Comparison of ENCODE assay signal across 8 cellular contexts in genomic region chr18:59268722-59269562, GRCh38. TPM values are rescaled to one million over a fixed set of nuclear protein-coding genes. Genes with fewer than 3 reads are reported as not detected.
DNase-seq lines count a peak whose midpoint lies in the region; ATAC-seq and TF ChIP-seq lines count a peak whose summit lies in the region.

No MANE protein-coding gene starts in this region.

- DNase-seq in 8988T (peak; percentile 73), GM13977 (ENCODE audit: low spot score) (peak; percentile 89), NCI-H146 (lab: John Stamatoyannopoulos, UW) (peak; percentile 82), left lobe of liver (ENCODE audit: low spot score) (no peak), thoracic aorta (ENCODE audit: low spot score) (no peak), NCI-H1436 treated with DMSO at 0.1 percent for 48 hours (lab: John Stamatoyannopoulos, UW) (no peak), cortex of kidney (lab: John Stamatoyannopoulos, UW) (no peak)

- H3K27ac Mint-ChIP-seq in activated naive CD8-positive, alpha-beta T cell, result no peak overlapping the region

- ATAC-seq in left lobe of liver (peak; percentile 60), thoracic aorta (ENCODE audit: insufficient number of reproducible peaks, low FRiP score, low read depth) (no peak)

- H3K27me3 ChIP-seq in thoracic aorta (replicated peaks; ENCODE audit: insufficient read depth), result peaks cover 37% of the 10 kb centered on the region

- no peaks in the 10 kb centered on the region for H3K9me3 ChIP-seq in thoracic aorta

- H3K4me1 Mint-ChIP-seq in activated naive CD8-positive, alpha-beta T cell (ENCODE audit: low read depth), result peaks cover 36% of the 10 kb centered on the region

- H3K36me3 ChIP-seq in thoracic aorta, result no peaks in the 10 kb centered on the region

- peaks cover 10 to 34% of the 10 kb centered on the region in 2 donors for H3K4me1 ChIP-seq in thoracic aorta (ENCODE audit: control insufficient read depth in 1 of 2, low read depth in 2 of 2)

- no peak overlapping the region for H3K27ac ChIP-seq in thoracic aorta

- H3K9me3 Mint-ChIP-seq in activated naive CD8-positive, alpha-beta T cell (ENCODE audit: low read depth), result no peaks in the 10 kb centered on the region

- in situ Hi-C loops in GM13977 (cut with MboI; ENCODE audit: low pct_unique_long_range_greater_than_20kb, low sequenced_read_pairs, unreplicated experiment), result no loop called here

- H3K36me3 Mint-ChIP-seq in activated naive CD8-positive, alpha-beta T cell, result no peaks in the 10 kb centered on the region

- peak overlapping the region; percentile 42 for H3K4me3 Mint-ChIP-seq in activated naive CD8-positive, alpha-beta T cell

- TF ChIP-seq CTCF in GM13977 (IDR thresholded peaks at IDR 0.05; ENCODE audit: extremely low read depth, insufficient read depth, missing control alignments) (peak; percentile 67), thoracic aorta (IDR thresholded peaks at IDR 0.05) (no peak)

- H3K4me3 ChIP-seq in thoracic aorta, result peak overlapping the region; percentile 29

- peaks cover 43% of the 10 kb centered on the region for H3K27me3 Mint-ChIP-seq in activated naive CD8-positive, alpha-beta T cell

RNA-seq across cellular contexts. Expression of gene RAX, which starts 4.3 kb away (rescaled TPM):
- total RNA-seq in left lobe of liver (not detected), thoracic aorta (not detected)

RNA-seq across cellular contexts. Expression of gene GRP, which starts 49.0 kb away (rescaled TPM):
- total RNA-seq in left lobe of liver, result not detected
- not detected for total RNA-seq in thoracic aorta

RNA-seq across cellular contexts. Expression of gene CPLX4, which starts 49.5 kb away (rescaled TPM):
- not detected for total RNA-seq in left lobe of liver
- total RNA-seq in thoracic aorta, result not detected

Comparison
In these comparisons a context has a peak if more than half of its experiments do, and no peak if none do; other contexts are left out.
1. DNase-seq: peak in 8988T (single experiment), GM13977 (single experiment) and NCI-H146 (single experiment); none in left lobe of liver (single experiment), thoracic aorta (single experiment), NCI-H1436 treated with DMSO at 0.1 percent for 48 hours (single experiment) and cortex of kidney (single experiment).